Comparison of ENCODE assay signal across 9 cellular contexts in the genomic region with DNA sequence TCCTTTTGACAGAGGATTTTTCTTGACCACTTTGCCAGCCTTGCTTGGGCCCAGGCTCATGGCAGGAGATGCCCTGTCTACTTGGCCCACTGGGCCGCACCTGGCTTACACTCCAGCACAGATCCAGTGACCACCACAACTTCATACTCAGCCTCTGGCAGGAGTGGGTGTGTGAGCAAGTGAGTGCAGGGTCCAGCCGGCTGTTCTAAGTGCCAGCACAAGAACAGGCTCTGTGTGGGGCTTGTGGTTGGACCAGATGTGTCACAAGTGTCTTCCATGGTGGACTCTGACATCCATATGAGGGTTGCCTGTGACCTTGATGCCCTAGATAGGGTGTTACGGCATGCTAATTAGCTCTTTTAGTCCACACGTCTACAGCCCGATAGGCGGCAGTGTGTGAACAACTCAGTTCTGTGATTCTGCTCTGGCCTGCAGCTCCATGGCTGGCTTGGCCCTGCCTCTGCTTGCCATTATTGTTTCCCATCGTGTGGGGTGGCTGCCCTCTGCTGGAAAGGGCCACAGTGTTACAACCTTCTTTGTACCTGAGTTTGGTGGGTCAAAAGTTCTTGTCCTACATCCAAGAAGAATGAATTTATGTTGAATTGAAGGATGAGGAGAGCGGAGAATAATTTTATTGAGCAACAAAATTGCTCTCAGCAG.
A peak's percentile ranks its signal among the peaks of the same experiment; 100 is the strongest.
DNase-seq lines count a peak whose midpoint lies in the region; ATAC-seq and TF ChIP-seq lines count a peak whose summit lies in the region.
"Had no signal": no experiment of that assay in that cellular context is flagged by ENCODE, and none has a peak within 500 bp of the region (broad histone marks: within the 10 kb centered on the region; RNA-seq: fewer than 3 reads in every experiment).

No MANE protein-coding gene starts in this region.

- H3K9me3 Mint-ChIP-seq in activated T-helper 2 cell treated with anti-CD3 and anti-CD28 coated beads, Interferon-gamma antibody, Interleukin-2, Interleukin-4, amounts not matched to agents 10 μg/mL and 5 μg/mL and 100 μg/mL, durations not matched to agents 14 hours and 24 hours and 36 hours = no peaks in the 10 kb centered on the region

- no peaks in the 10 kb centered on the region for H3K9me3 ChIP-seq in ascending aorta
- H3K9me3 ChIP-seq: thoracic aorta had no signal

- H3K27me3 ChIP-seq in kidney epithelial cell (ENCODE audit: control insufficient read depth, insufficient read depth, low read length) = no peaks in the 10 kb centered on the region
- no peaks in the 10 kb centered on the region for H3K27me3 ChIP-seq in ascending aorta

- no peaks in the 10 kb centered on the region for H3K27me3 Mint-ChIP-seq in activated T-helper 2 cell treated with anti-CD3 and anti-CD28 coated beads, Interferon-gamma antibody, Interleukin-2, Interleukin-4, amounts not matched to agents 10 μg/mL and 5 μg/mL and 100 μg/mL, durations not matched to agents 14 hours and 24 hours and 36 hours (ENCODE audit: low read depth)

- intact Hi-C loops in activated T-helper 2 cell treated with anti-CD3 and anti-CD28 coated beads, Interferon-gamma antibody, Interleukin-2, Interleukin-4, amounts not matched to agents 10 μg/mL and 5 μg/mL and 100 μg/mL, durations not matched to agents 14 hours and 24 hours and 36 hours (cut with micrococcal nuclease) = loop anchor here (10.0 kb wide), 1 partner anchor 819 kb away; no protein-coding TSS in a partner anchor
- intact Hi-C loops in ascending aorta (cut with DNase I) = no loop called here

- TF ChIP-seq CTCF in kidney epithelial cell (IDR thresholded peaks at IDR 0.05; ENCODE audit: insufficient read depth, low read length, poor library complexity, severe bottlenecking) (peak; percentile 39), ascending aorta (IDR thresholded peaks at IDR 0.05) (no peak)

- ATAC-seq in GM18508 (IDR thresholded peaks at IDR 0.05; ENCODE audit: insufficient read depth, unreplicated experiment) (peak; percentile 97), HG02852 (IDR thresholded peaks at IDR 0.05; ENCODE audit: unreplicated experiment) (peak; percentile 91)

- DNase-seq in CD1c-positive myeloid dendritic cell (ENCODE audit: extremely low spot score) (peak; percentile 26), NCI-H1092 (lab: John Stamatoyannopoulos, UW) (peak; percentile 8), kidney epithelial cell (ENCODE audit: low read depth) (no peak), GM19238 (ENCODE audit: insufficient read length, low spot score) (no peak), ascending aorta (ENCODE audit: low spot score in 2 of 2) (no peak)
- peak; percentile 15 for DNase-seq in activated T-helper 2 cell treated with anti-CD3 and anti-CD28 coated beads, Interferon-gamma antibody, Interleukin-2, Interleukin-4, amounts not matched to agents 10 μg/mL and 5 μg/mL and 100 μg/mL, durations not matched to agents 14 hours and 24 hours and 36 hours (ENCODE audit: low spot score)

- H3K36me3 ChIP-seq in kidney epithelial cell (ENCODE audit: control insufficient read depth, insufficient read depth, low read length) (no peaks in the 10 kb centered on the region), ascending aorta (no peaks in the 10 kb centered on the region)
- H3K36me3 ChIP-seq: thoracic aorta had no signal

- H3K36me3 Mint-ChIP-seq in activated T-helper 2 cell treated with anti-CD3 and anti-CD28 coated beads, Interferon-gamma antibody, Interleukin-2, Interleukin-4, amounts not matched to agents 10 μg/mL and 5 μg/mL and 100 μg/mL, durations not matched to agents 14 hours and 24 hours and 36 hours (ENCODE audit: low read depth) = no peaks in the 10 kb centered on the region

- H3K4me3 ChIP-seq in kidney epithelial cell (ENCODE audit: low read depth, low read length) = no peak overlapping the region
- no peak overlapping the region for H3K4me3 ChIP-seq in ascending aorta
- H3K4me3 ChIP-seq: thoracic aorta had no signal

- no peaks in the 10 kb centered on the region for H3K4me1 ChIP-seq in ascending aorta

- H3K4me3 Mint-ChIP-seq in activated T-helper 2 cell treated with anti-CD3 and anti-CD28 coated beads, Interferon-gamma antibody, Interleukin-2, Interleukin-4, amounts not matched to agents 10 μg/mL and 5 μg/mL and 100 μg/mL, durations not matched to agents 14 hours and 24 hours and 36 hours (ENCODE audit: low read depth) = no peak overlapping the region

- no peaks in the 10 kb centered on the region for H3K4me1 Mint-ChIP-seq in activated T-helper 2 cell treated with anti-CD3 and anti-CD28 coated beads, Interferon-gamma antibody, Interleukin-2, Interleukin-4, amounts not matched to agents 10 μg/mL and 5 μg/mL and 100 μg/mL, durations not matched to agents 14 hours and 24 hours and 36 hours (ENCODE audit: low read depth)

- H3K27ac ChIP-seq in ascending aorta = no peak overlapping the region
- H3K27ac ChIP-seq: thoracic aorta had no signal

- no peak overlapping the region for H3K27ac Mint-ChIP-seq in activated T-helper 2 cell treated with anti-CD3 and anti-CD28 coated beads, Interferon-gamma antibody, Interleukin-2, Interleukin-4, amounts not matched to agents 10 μg/mL and 5 μg/mL and 100 μg/mL, durations not matched to agents 14 hours and 24 hours and 36 hours

Comparison
In these comparisons a context has a peak if more than half of its experiments do, and no peak if none do; other contexts are left out.
1. DNase-seq: peak in CD1c-positive myeloid dendritic cell (single experiment), NCI-H1092 (single experiment) and activated T-helper 2 cell treated with anti-CD3 and anti-CD28 coated beads, Interferon-gamma antibody, Interleukin-2, Interleukin-4, amounts not matched to agents 10 μg/mL and 5 μg/mL and 100 μg/mL, durations not matched to agents 14 hours and 24 hours and 36 hours (single experiment); none in kidney epithelial cell (single experiment), GM19238 (single experiment) and ascending aorta (0 of 2).